ENCODE assay signal across 10 cellular contexts in the genomic region with DNA sequence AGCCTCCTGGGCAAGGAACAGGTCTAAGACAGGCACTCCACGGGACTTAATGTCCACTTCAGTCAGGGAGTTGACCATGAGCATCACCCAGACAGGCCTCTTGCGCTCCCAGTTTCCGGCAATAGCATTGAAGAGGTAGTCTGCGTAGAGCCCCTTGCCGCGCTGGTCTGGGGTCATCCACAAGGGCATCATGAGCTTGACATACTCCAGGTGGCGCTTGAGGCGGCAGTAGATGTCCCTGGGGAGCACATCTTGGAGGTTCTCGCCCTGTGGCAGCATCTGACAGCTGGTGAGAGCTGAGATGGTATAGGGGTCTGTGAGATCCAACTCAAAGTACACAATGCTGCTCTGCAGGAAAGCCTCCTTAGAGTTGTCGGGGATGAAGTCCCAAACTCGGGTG. TPM values are rescaled to one million over a fixed set of nuclear protein-coding genes. Genes with fewer than 3 reads are reported as not detected.
A peak's percentile ranks its signal among the peaks of the same experiment; 100 is the strongest.
DNase-seq lines count a peak whose midpoint lies in the region; ATAC-seq lines count a peak whose summit lies in the region.
"Had no signal": no experiment of that assay in that cellular context is flagged by ENCODE, and none has a peak within 500 bp of the region (broad histone marks: within the 10 kb centered on the region; RNA-seq: fewer than 3 reads in every experiment).

No MANE protein-coding gene starts in this region.

- H2BK12ac ChIP-seq in trophoblast cell (ENCODE audit: low read length): no peak overlapping the region

- no peak overlapping the region for H3K4me3 ChIP-seq in trophoblast cell (ENCODE audit: low read depth, low read length)

- no peak overlapping the region for H4K8ac ChIP-seq in trophoblast cell (ENCODE audit: low read depth, low read length)

- POLR2A ChIA-PET in activated naive CD8-positive, alpha-beta T cell treated with anti-CD3 and anti-CD28 coated beads, Interleukin-2, amount 10 ng/mL, durations not matched to agents 7 days and 5 days (lab: Charles Lee): interaction anchor here (0.7 to 2.0 kb wide), 5 partner anchors 11 to 69 kb away, joined by 3 to 6 read pairs (median 4); partner anchors contain the start of gene TRABD2A

- no CpG with 5 or more reads among the region's 11 CpGs for WGBS in trophoblast cell (ENCODE audit: extremely low coverage, insufficient coverage, insufficient read length)

- no peaks in the 10 kb centered on the region for H3K27me3 Mint-ChIP-seq in activated naive CD8-positive, alpha-beta T cell treated with anti-CD3 and anti-CD28 coated beads, Interleukin-2, amount 10 ng/mL, durations not matched to agents 7 days and 5 days

- peaks cover 0 to 2% of the 10 kb centered on the region in 2 experiments for H3K36me3 ChIP-seq in trophoblast cell (ENCODE audit: control insufficient read depth in 1 of 2, insufficient read depth in 2 of 2, low read length in 2 of 2)

- no peak overlapping the region for H3K14ac ChIP-seq in trophoblast cell (ENCODE audit: low read length)

- H3K9ac ChIP-seq in trophoblast cell (ENCODE audit: low read length): no peak overlapping the region

- H3K9me3 Mint-ChIP-seq in activated naive CD8-positive, alpha-beta T cell treated with anti-CD3 and anti-CD28 coated beads, Interleukin-2, amount 10 ng/mL, durations not matched to agents 7 days and 5 days: peaks cover 2% of the 10 kb centered on the region

- no peaks in the 10 kb centered on the region for H3K79me1 ChIP-seq in trophoblast cell (ENCODE audit: low read length)

- H3K9me3 ChIP-seq in trophoblast cell (ENCODE audit: insufficient read depth, low read depth, low read length): peaks cover 4% of the 10 kb centered on the region

- H3K4me2 ChIP-seq in trophoblast cell (ENCODE audit: low read length): no peak overlapping the region

- DNase-seq in stimulated activated CD4-positive, alpha-beta T cell treated with anti-CD3 and anti-CD28 coated beads, Interleukin-15, amount 100 ng/mL, for 24 hours: peak; percentile 3
- DNase-seq in stimulated activated CD4-positive, alpha-beta T cell treated with anti-CD3 and anti-CD28 coated beads, Interleukin-2, amount 100 ng/mL, for 48 hours: no peak
- DNase-seq in NAMALWA (ENCODE audit: low spot score): peak; percentile 46
- peak; percentile 28 for DNase-seq in activated naive CD8-positive, alpha-beta T cell treated with anti-CD3 and anti-CD28 coated beads, Interleukin-2, amount 10 ng/mL, durations not matched to agents 7 days and 5 days
- no peak for DNase-seq in dedifferentiated amniotic fluid mesenchymal stem cell (ENCODE audit: extremely low spot score)
- no peak for DNase-seq in hippocampal formation (lab: John Stamatoyannopoulos, UW)
- no peak for DNase-seq in trophoblast cell
- DNase-seq: NCI-H1048, NCI-H524 treated with DMSO at 0.1 percent for 48 hours had no signal

- H3K4me1 ChIP-seq in trophoblast cell (ENCODE audit: control insufficient read depth in 1 of 2, insufficient read depth in 2 of 2, low read length in 2 of 2): peaks cover 0 to 3% of the 10 kb centered on the region in 2 experiments

- no peak overlapping the region for H3K4ac ChIP-seq in trophoblast cell (ENCODE audit: low read depth, low read length)

- no peak overlapping the region for H3K18ac ChIP-seq in trophoblast cell (ENCODE audit: low read length)

- H3K79me2 ChIP-seq in trophoblast cell (ENCODE audit: control insufficient read depth, insufficient read depth, low read length, poor library complexity): no peaks in the 10 kb centered on the region

- H3K23ac ChIP-seq in trophoblast cell (ENCODE audit: low read length): no peak overlapping the region

- H3K36me3 Mint-ChIP-seq in activated naive CD8-positive, alpha-beta T cell treated with anti-CD3 and anti-CD28 coated beads, Interleukin-2, amount 10 ng/mL, durations not matched to agents 7 days and 5 days: peaks cover 55% of the 10 kb centered on the region

- H3K27me3 ChIP-seq in trophoblast cell (ENCODE audit: insufficient read depth, low read length): no peaks in the 10 kb centered on the region

- H3K27ac ChIP-seq in trophoblast cell (ENCODE audit: low read depth, low read length): no peak overlapping the region

- H3K27ac Mint-ChIP-seq in activated naive CD8-positive, alpha-beta T cell treated with anti-CD3 and anti-CD28 coated beads, Interleukin-2, amount 10 ng/mL, durations not matched to agents 7 days and 5 days: peak overlapping the region; percentile 56

- no peak overlapping the region for H4K12ac ChIP-seq in trophoblast cell (ENCODE audit: low read depth, low read length)

- peaks cover 73% of the 10 kb centered on the region for H3K4me1 Mint-ChIP-seq in activated naive CD8-positive, alpha-beta T cell treated with anti-CD3 and anti-CD28 coated beads, Interleukin-2, amount 10 ng/mL, durations not matched to agents 7 days and 5 days

- no peak overlapping the region for H2BK5ac ChIP-seq in trophoblast cell (ENCODE audit: low read depth, low read length, poor library complexity)

- no peak for ATAC-seq in activated naive CD8-positive, alpha-beta T cell treated with anti-CD3 and anti-CD28 coated beads, Interleukin-2, amount 10 ng/mL, durations not matched to agents 7 days and 5 days (ENCODE audit: low read depth)
- no peak for ATAC-seq in HG02981 (IDR thresholded peaks at IDR 0.05; ENCODE audit: unreplicated experiment)

- no peak overlapping the region for H2BK120ac ChIP-seq in trophoblast cell (ENCODE audit: insufficient read depth, low read length, poor library complexity)

- H2AK5ac ChIP-seq in trophoblast cell (ENCODE audit: low read length): no peak overlapping the region

- H4K91ac ChIP-seq in trophoblast cell (ENCODE audit: low read depth, low read length): no peak overlapping the region

- peak overlapping the region; percentile 11 for H3K4me3 Mint-ChIP-seq in activated naive CD8-positive, alpha-beta T cell treated with anti-CD3 and anti-CD28 coated beads, Interleukin-2, amount 10 ng/mL, durations not matched to agents 7 days and 5 days

- H2AFZ ChIP-seq in trophoblast cell (ENCODE audit: insufficient read depth, low read length, poor library complexity): no peak overlapping the region

RNA-seq across cellular contexts. Expression of gene TRABD2A, which starts 10.6 kb away (rescaled TPM):
- 10 to 100 TPM; 81.1 to 85.5 TPM for total RNA-seq in activated naive CD8-positive, alpha-beta T cell treated with anti-CD3 and anti-CD28 coated beads, Interleukin-2, amount 10 ng/mL, durations not matched to agents 7 days and 5 days
- polyA plus RNA-seq in trophoblast cell (2013): 10.7 and 12.4 TPM in 2 replicates

RNA-seq across cellular contexts. Expression of gene TMSB10, which starts 35.1 kb away (rescaled TPM):
- 1,000 to 10,000 TPM; 4,217 to 4,653 TPM for total RNA-seq in activated naive CD8-positive, alpha-beta T cell treated with anti-CD3 and anti-CD28 coated beads, Interleukin-2, amount 10 ng/mL, durations not matched to agents 7 days and 5 days
- polyA plus RNA-seq in trophoblast cell (2013): 2,539 and 2,657 TPM in 2 replicates

Comparison
In these comparisons a context has a peak if more than half of its experiments do, and no peak if none do; other contexts are left out.
1. DNase-seq: peak in stimulated activated CD4-positive, alpha-beta T cell treated with anti-CD3 and anti-CD28 coated beads, Interleukin-15, amount 100 ng/mL, for 24 hours (single experiment), NAMALWA (single experiment) and activated naive CD8-positive, alpha-beta T cell treated with anti-CD3 and anti-CD28 coated beads, Interleukin-2, amount 10 ng/mL, durations not matched to agents 7 days and 5 days (single experiment); none in stimulated activated CD4-positive, alpha-beta T cell treated with anti-CD3 and anti-CD28 coated beads, Interleukin-2, amount 100 ng/mL, for 48 hours (0 of 2), dedifferentiated amniotic fluid mesenchymal stem cell (single experiment), hippocampal formation (0 of 2) and trophoblast cell (0 of 2).